9 cellular contexts compared by ENCODE assay signal in genomic region chrX:136268051-136269048, GRCh38. TPM values are rescaled to one million over a fixed set of nuclear protein-coding genes. Genes with fewer than 3 reads are reported as not detected.
DNase-seq lines count a peak whose midpoint lies in the region; ATAC-seq and TF ChIP-seq lines count a peak whose summit lies in the region.
"Had no signal": no experiment of that assay in that cellular context is flagged by ENCODE, and none has a peak within 500 bp of the region (broad histone marks: within the 10 kb centered on the region; RNA-seq: fewer than 3 reads in every experiment).

No MANE protein-coding gene starts in this region.

- no peak overlapping the region for H2AK5ac ChIP-seq in trophoblast cell (ENCODE audit: low read length)

- H3K27ac ChIP-seq in fibroblast of lung (ENCODE audit: insufficient read depth, low read length): no peak overlapping the region
- H3K27ac ChIP-seq in trophoblast cell (ENCODE audit: low read depth, low read length): no peak overlapping the region
- H3K27ac ChIP-seq: epithelial cell of prostate had no signal

- H3K4me3 ChIP-seq in fibroblast of lung (replicated peaks in 1 of 4; ENCODE audit: control extremely low read depth in 1 of 4, insufficient read depth in 1 of 4, low read depth in 3 of 4, low read length in 4 of 4) (no peak overlapping the region), trophoblast cell (ENCODE audit: low read depth, low read length) (no peak overlapping the region)

- H3K79me2 ChIP-seq in fibroblast of lung (ENCODE audit: control insufficient read depth, insufficient read depth, low read length): no peaks in the 10 kb centered on the region
- H3K79me2 ChIP-seq in trophoblast cell (ENCODE audit: control insufficient read depth, insufficient read depth, low read length, poor library complexity): no peaks in the 10 kb centered on the region

- TF ChIP-seq CTCF in fibroblast of lung (conservative IDR thresholded peaks at IDR 0.05 in 1 of 2, IDR thresholded peaks at IDR 0.05 in 1 of 2; ENCODE audit: low read depth in 1 of 2, low read length in 2 of 2): peak; percentile 57 to 77

- H3K9me3 ChIP-seq in fibroblast of lung (ENCODE audit: control insufficient read depth, insufficient read depth, low read depth, low read length): no peaks in the 10 kb centered on the region
- H3K9me3 ChIP-seq in trophoblast cell (ENCODE audit: insufficient read depth, low read depth, low read length): no peaks in the 10 kb centered on the region

- H3K36me3 ChIP-seq in fibroblast of lung (ENCODE audit: control insufficient read depth, insufficient read depth, low read length) (no peaks in the 10 kb centered on the region), trophoblast cell (ENCODE audit: control insufficient read depth in 1 of 2, insufficient read depth in 2 of 2, low read length in 2 of 2) (no peaks in the 10 kb centered on the region)

- no peaks in the 10 kb centered on the region for H3K79me1 ChIP-seq in trophoblast cell (ENCODE audit: low read length)

- no peaks in the 10 kb centered on the region for H4K20me1 ChIP-seq in fibroblast of lung (ENCODE audit: control insufficient read depth, extremely low read depth, insufficient read depth, low read length)

- H3K23ac ChIP-seq in trophoblast cell (ENCODE audit: low read length): no peak overlapping the region

- H3K14ac ChIP-seq in trophoblast cell (ENCODE audit: low read length): no peak overlapping the region

- no peak overlapping the region for H4K12ac ChIP-seq in trophoblast cell (ENCODE audit: low read depth, low read length)

- ATAC-seq in HG02642 (IDR thresholded peaks at IDR 0.05; ENCODE audit: poor library complexity, unreplicated experiment): peak; percentile 64
- ATAC-seq in HG03135 (IDR thresholded peaks at IDR 0.05; ENCODE audit: unreplicated experiment): no peak

- no peak overlapping the region for H4K8ac ChIP-seq in trophoblast cell (ENCODE audit: low read depth, low read length)

- H3K27me3 ChIP-seq in fibroblast of lung (ENCODE audit: control insufficient read depth, insufficient read depth, low read length) (no peaks in the 10 kb centered on the region), trophoblast cell (ENCODE audit: insufficient read depth, low read length) (no peaks in the 10 kb centered on the region)

- H3K4me1 ChIP-seq in fibroblast of lung (ENCODE audit: control insufficient read depth, extremely low read depth, insufficient read depth, low read length): no peaks in the 10 kb centered on the region
- H3K4me1 ChIP-seq in trophoblast cell (ENCODE audit: control insufficient read depth in 1 of 2, insufficient read depth in 2 of 2, low read length in 2 of 2): no peaks in the 10 kb centered on the region

- H2AFZ ChIP-seq in fibroblast of lung (ENCODE audit: low read length) (no peak overlapping the region), trophoblast cell (ENCODE audit: insufficient read depth, low read length, poor library complexity) (no peak overlapping the region)

- whole genome bisulfite sequencing in trophoblast cell (ENCODE audit: extremely low coverage, insufficient coverage, insufficient read length): no CpG with 5 or more reads among the region's 5 CpGs

- H3K4me2 ChIP-seq in fibroblast of lung (ENCODE audit: extremely low read depth, insufficient read depth, low read length) (no peak overlapping the region), trophoblast cell (ENCODE audit: low read length) (no peak overlapping the region)

- H3K9ac ChIP-seq in fibroblast of lung (ENCODE audit: insufficient read depth, low read length) (no peak overlapping the region), trophoblast cell (ENCODE audit: low read length) (no peak overlapping the region)

- no peak overlapping the region for H2BK120ac ChIP-seq in trophoblast cell (ENCODE audit: insufficient read depth, low read length, poor library complexity)

- no peak overlapping the region for H3K4ac ChIP-seq in trophoblast cell (ENCODE audit: low read depth, low read length)

- H4K91ac ChIP-seq in trophoblast cell (ENCODE audit: low read depth, low read length): no peak overlapping the region

- DNase-seq in NCI-H2196 (lab: John Stamatoyannopoulos, UW; ENCODE audit: unreplicated experiment) (peak; percentile 33), NCI-H2196 treated with DMSO at 0.1 percent for 48 hours (lab: John Stamatoyannopoulos, UW; ENCODE audit: unreplicated experiment) (no peak), NCI-H748 treated with DMSO at 0.1 percent for 48 hours (lab: John Stamatoyannopoulos, UW) (peak; percentile 21), fibroblast of lung (ENCODE audit: low read depth in 2 of 2) (peak in 1 of 2 donors; percentile 54), trophoblast cell (peak; percentile 14 to 67)
- DNase-seq in activated CD8-positive, alpha-beta memory T cell treated with anti-CD3 and anti-CD28 coated beads, Interleukin-2, amount 50 U/mL, for 4 hours: peak; percentile 52

- no peak overlapping the region for H2BK12ac ChIP-seq in trophoblast cell (ENCODE audit: low read length)

- no peak overlapping the region for H2BK5ac ChIP-seq in trophoblast cell (ENCODE audit: low read depth, low read length, poor library complexity)

- H3K18ac ChIP-seq in trophoblast cell (ENCODE audit: low read length): no peak overlapping the region

RNA-seq across cellular contexts. Expression of gene MAP7D3, which starts 17.1 kb away (rescaled TPM):
- 19.0 and 20.5 TPM in 2 replicates for total RNA-seq in fibroblast of lung
- 18.4 and 30.7 TPM in 2 replicates for polyA plus RNA-seq in fibroblast of lung
- polyA plus RNA-seq in fibroblast of lung (2012): 23.0 and 40.2 TPM in 2 replicates
- polyA minus RNA-seq in fibroblast of lung (ENCODE audit: low replicate concordance): 22.0 and 25.2 TPM in 2 replicates
- polyA plus RNA-seq in trophoblast cell (2013): 6.8 and 7.6 TPM in 2 replicates

RNA-seq across cellular contexts. Expression of gene ADGRG4, which starts 32.4 kb away (rescaled TPM):
- total RNA-seq in fibroblast of lung: not detected in 2 replicates
- polyA plus RNA-seq in fibroblast of lung: 0.03 TPM in 1 of 2 replicates, not detected in the other
- polyA plus RNA-seq in fibroblast of lung (2012): 0.01 TPM in 1 of 2 replicates, not detected in the other
- polyA minus RNA-seq in fibroblast of lung (ENCODE audit: low replicate concordance): not detected in 2 replicates
- polyA plus RNA-seq in trophoblast cell (2013): not detected in 2 replicates
